11 cellular contexts compared by ENCODE assay signal in the genomic region with DNA sequence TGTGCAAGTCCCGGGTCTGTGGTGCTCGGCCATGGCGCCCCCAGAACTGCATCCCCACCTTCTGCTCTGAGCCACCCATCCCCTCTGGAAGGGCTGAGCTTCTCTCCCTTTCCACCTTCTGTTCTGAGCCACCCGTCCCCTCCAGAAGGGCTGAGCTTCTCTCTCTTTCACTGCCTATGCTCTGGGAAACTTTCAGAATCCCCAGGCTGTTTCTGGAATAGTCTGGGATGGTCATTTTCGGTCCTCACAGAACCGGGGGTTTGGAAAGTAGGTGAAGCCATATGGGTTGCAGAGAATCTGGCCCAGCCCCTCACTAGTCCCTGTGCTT. TPM values are rescaled to one million over a fixed set of nuclear protein-coding genes. Genes with fewer than 3 reads are reported as not detected.
DNase-seq lines count a peak whose midpoint lies in the region; ATAC-seq and TF ChIP-seq lines count a peak whose summit lies in the region.
"Had no signal": no experiment of that assay in that cellular context is flagged by ENCODE, and none has a peak within 500 bp of the region (broad histone marks: within the 10 kb centered on the region; RNA-seq: fewer than 3 reads in every experiment).

No MANE protein-coding gene starts in this region.

- H4K20me1 ChIP-seq in OCI-LY3 (ENCODE audit: insufficient read depth, low read length) = peaks cover 6% of the 10 kb centered on the region

- in situ Hi-C loops in gastrocnemius medialis (cut with MboI; ENCODE audit: low sequenced_read_pairs in 4 of 4) = no loop called here

- no peak for TF ChIP-seq POLR2A in gastrocnemius medialis (IDR thresholded peaks at IDR 0.05)

- peaks cover 73% of the 10 kb centered on the region for H3K79me2 ChIP-seq in OCI-LY3 (ENCODE audit: low read length)

- H3K4me3 ChIP-seq in GM12864 (ENCODE audit: low read depth, low read length) = peak overlapping the region; percentile 84
- peak overlapping the region; percentile 83 for H3K4me3 ChIP-seq in OCI-LY3 (ENCODE audit: low read length)
- peak overlapping the region in 1 of 2 donors; percentile 30 for H3K4me3 ChIP-seq in esophagus (ENCODE audit: low read depth in 1 of 2, low read length in 2 of 2)
- H3K4me3 ChIP-seq in gastrocnemius medialis = peak overlapping the region in 2 of 4 donors; percentile 36 to 37

- H3K9ac ChIP-seq in OCI-LY3 (ENCODE audit: low read length) = peak overlapping the region; percentile 97

- no peak for ATAC-seq in gastrocnemius medialis
- ATAC-seq in HG03520 (IDR thresholded peaks at IDR 0.05; ENCODE audit: unreplicated experiment) = no peak
- no peak for ATAC-seq in GM18498 (IDR thresholded peaks at IDR 0.05; ENCODE audit: unreplicated experiment)
- ATAC-seq in GM21381 (IDR thresholded peaks at IDR 0.05; ENCODE audit: unreplicated experiment) = no peak

- WGBS in esophagus, 2 donors = 62 to 74% methylated on average over 6 of the region's 6 CpGs

- TF ChIP-seq CTCF in GM12864 (IDR thresholded peaks at IDR 0.05; ENCODE audit: low read depth, low read length, missing control alignments) (no peak), OCI-LY3 (IDR thresholded peaks at IDR 0.05; ENCODE audit: low read depth, low read length) (no peak), gastrocnemius medialis (IDR thresholded peaks at IDR 0.05 in 4 of 5, conservative IDR thresholded peaks at IDR 0.05 in 1 of 5) (no peak)

- H3K4me1 ChIP-seq in OCI-LY3 (ENCODE audit: low read length) (peaks cover 70% of the 10 kb centered on the region), esophagus (ENCODE audit: control insufficient read depth in 2 of 2, insufficient read depth in 2 of 2, low read length in 1 of 2) (peaks cover 9 to 27% of the 10 kb centered on the region in 2 donors), gastrocnemius medialis (peaks cover 0 to 5% of the 10 kb centered on the region in 2 donors)
- H3K4me1 ChIP-seq: prostate gland had no signal

- H3K9me3 ChIP-seq in OCI-LY3 (ENCODE audit: insufficient read depth, low read length) = no peaks in the 10 kb centered on the region
- no peaks in the 10 kb centered on the region for H3K9me3 ChIP-seq in esophagus (ENCODE audit: control insufficient read depth in 2 of 2, insufficient read depth in 1 of 2, low read depth in 1 of 2, low read length in 1 of 2)
- no peaks in the 10 kb centered on the region for H3K9me3 ChIP-seq in gastrocnemius medialis
- H3K9me3 ChIP-seq: prostate gland had no signal

- DNase-seq in GM12864 (ENCODE audit: low read depth) (no peak), gastrocnemius medialis (no peak), NCI-H446 (lab: John Stamatoyannopoulos, UW) (no peak)
- DNase-seq: amniotic stem cell, NCI-H1436 had no signal

- intact Hi-C loops in gastrocnemius medialis (cut with DNase I; ENCODE audit: low total_unique reads) = no loop called here

- no peak overlapping the region; the same call in 1 of the 2 replicates for H2AFZ ChIP-seq in OCI-LY3 (ENCODE audit: low read depth, low read length)

- peaks cover 27% of the 10 kb centered on the region for H3K36me3 ChIP-seq in OCI-LY3 (replicated peaks; ENCODE audit: low read depth, low read length)
- H3K36me3 ChIP-seq in esophagus (ENCODE audit: control insufficient read depth in 2 of 2, insufficient read depth in 2 of 2, low read length in 1 of 2) = no peaks in the 10 kb centered on the region
- H3K36me3 ChIP-seq in gastrocnemius medialis = no peaks in the 10 kb centered on the region
- H3K36me3 ChIP-seq: prostate gland had no signal

- peak overlapping the region; percentile 94 for H3K27ac ChIP-seq in OCI-LY3 (ENCODE audit: low read length)
- H3K27ac ChIP-seq in esophagus (ENCODE audit: low read depth in 2 of 2, low read length in 1 of 2) = peak overlapping the region; percentile 6 to 47
- peak overlapping the region in 3 of 4 donors; percentile 56 to 62 (median 62) for H3K27ac ChIP-seq in gastrocnemius medialis
- H3K27ac ChIP-seq: prostate gland had no signal

- H3K4me2 ChIP-seq in OCI-LY3 (ENCODE audit: low read length) = peak overlapping the region; percentile 99

- no peaks in the 10 kb centered on the region for H3K27me3 ChIP-seq in OCI-LY3 (ENCODE audit: low read depth, low read length)
- H3K27me3 ChIP-seq in esophagus (ENCODE audit: control insufficient read depth in 1 of 2, insufficient read depth in 2 of 2, low read length in 2 of 2) = no peaks in the 10 kb centered on the region
- no peaks in the 10 kb centered on the region for H3K27me3 ChIP-seq in gastrocnemius medialis

RNA-seq across cellular contexts. Expression of gene BID, which starts 3.4 kb away (rescaled TPM):
- polyA plus RNA-seq in esophagus = 10 to 100 TPM in 1 of 2 donors, 1 to 10 TPM in 1; 9.0 to 19.3 TPM
- total RNA-seq in gastrocnemius medialis = 10 to 100 TPM in 2 of 4 donors, 1 to 10 TPM in 2; 5.1 to 23.7 (median 9.8) TPM

Comparison
In these comparisons a context has a peak if more than half of its experiments do, and no peak if none do; other contexts are left out.
1. H3K27ac ChIP-seq: peak in every context shown above with its lines; median percentile 94 in OCI-LY3; 62 in gastrocnemius medialis; 26 in esophagus.